Comparison of ENCODE assay signal across 15 cellular contexts in genomic region chr6:33927112-33927511, GRCh38.
DNase-seq lines count a peak whose midpoint lies in the region; ATAC-seq, FAIRE-seq and TF ChIP-seq lines count a peak whose summit lies in the region.
"Had no signal": no experiment of that assay in that cellular context is flagged by ENCODE, and none has a peak within 500 bp of the region (broad histone marks: within the 10 kb centered on the region; RNA-seq: fewer than 3 reads in every experiment).

No MANE protein-coding gene starts in this region.

- H3K27me3 ChIP-seq in H7 (ENCODE audit: control insufficient read depth, insufficient read depth, low read length) = no peaks in the 10 kb centered on the region
- H3K27me3 ChIP-seq in H1 (replicated peaks in 1 of 4; ENCODE audit: control insufficient read depth in 3 of 4, extremely low read depth in 1 of 4, insufficient read depth in 3 of 4, low read length in 3 of 4) = peaks cover 0 to 3% (median 0%) of the 10 kb centered on the region in 4 experiments; a peak in 2 of 7 replicates
- H3K27me3 ChIP-seq in iPS-20b (ENCODE audit: insufficient read depth, low read length) = no peaks in the 10 kb centered on the region
- H3K27me3 ChIP-seq in uterus = no peaks in the 10 kb centered on the region
- H3K27me3 ChIP-seq: BLaER1 treated with 17β-estradiol and CSF1 and Interleukin-3, amounts not matched to agents 10 nM and 100 nM had no signal

- H4K5ac ChIP-seq in H1 (ENCODE audit: insufficient read length, low read depth, low read length) = no peak overlapping the region

- no peak overlapping the region for H2BK15ac ChIP-seq in H1 (ENCODE audit: low read length)

- POLR2A ChIA-PET in H1 (lab: Charles Lee; ENCODE audit: partially characterized antibody) = interaction anchor here (1.3 kb wide), 1 partner anchor 146 kb away, joined by 3 read pairs; no protein-coding TSS in a partner anchor

- H3K27ac ChIP-seq in H1 (ENCODE audit: low read depth, low read length) (no peak overlapping the region), iPS-20b (ENCODE audit: low read length) (no peak overlapping the region), uterus (peak overlapping the region; percentile 68 to 79)
- H3K27ac ChIP-seq: BLaER1 treated with 17β-estradiol and CSF1 and Interleukin-3, amounts not matched to agents 10 nM and 100 nM had no signal

- H3K4me1 ChIP-seq in H1 (replicated peaks in 1 of 4; ENCODE audit: control insufficient read depth in 3 of 4, insufficient read depth in 4 of 4, low read length in 3 of 4) (peaks cover 0 to 14% (median 6%) of the 10 kb centered on the region in 4 experiments; a peak in 3 of 7 replicates), iPS-20b (ENCODE audit: insufficient read depth, low read length) (peaks cover 10% of the 10 kb centered on the region; the same call in 1 of the 2 replicates), uterus (peaks cover 4 to 11% of the 10 kb centered on the region in 2 donors)
- H3K4me1 ChIP-seq: HAP-1 had no signal

- H2AK5ac ChIP-seq in H1 (ENCODE audit: low read depth, low read length) = no peak overlapping the region

- WGBS in H1 (ENCODE audit: extremely low coverage in 1 of 2, insufficient coverage in 1 of 2, insufficient read length in 1 of 2, insufficient replicate concordance in 2 of 2, low coverage in 1 of 2, low lambda C conversion rate in 2 of 2, missing lambda C conversion rate in 1 of 2), 2 experiments = 29% methylated on average over 4 of the region's 4 CpGs; no CpG with 5 or more reads in 1 of the 2 experiments

- no peak overlapping the region for H2BK5ac ChIP-seq in H1 (ENCODE audit: low read depth, low read length)

- ATAC-seq in GM21717 (IDR thresholded peaks at IDR 0.05; ENCODE audit: unreplicated experiment) = no peak
- ATAC-seq: CD8-positive, alpha-beta T cell; HepG2 had no signal

- no peaks in the 10 kb centered on the region for H4K20me1 ChIP-seq in H1 (replicated peaks in 1 of 2; ENCODE audit: control insufficient read depth in 1 of 2, insufficient read depth in 2 of 2, low read length in 2 of 2)
- H4K20me1 ChIP-seq: BLaER1 treated with 17β-estradiol and CSF1 and Interleukin-3, amounts not matched to agents 10 nM and 100 nM had no signal

- H3K14ac ChIP-seq in H1 (ENCODE audit: insufficient read length) = no peak overlapping the region

- H4K91ac ChIP-seq in H1 (replicated peaks; ENCODE audit: insufficient read length, low read length) = peak overlapping the region; percentile 25

- intact Hi-C loops in uterus (cut with DNase I; ENCODE audit: low total_unique reads) = no loop called here

- CTCF ChIA-PET in H1 (lab: Charles Lee; ENCODE audit: partially characterized antibody) = interaction anchor here (0.6 to 2.1 kb wide), 7 partner anchors 9 to 749 kb away, joined by 3 to 9 read pairs (median 4); no protein-coding TSS in a partner anchor

- H2AFZ ChIP-seq in H1 (ENCODE audit: low read length) = 0 out of 2 replicates have a peak overlapping the region, but pooled peaks have one; percentile 27

- no peak for TF ChIP-seq RAD21 in H1 (IDR thresholded peaks at IDR 0.05 in 1 of 2, conservative IDR thresholded peaks at IDR 0.05 in 1 of 2; ENCODE audit: low read depth in 2 of 2, low read length in 2 of 2)

- H4K8ac ChIP-seq in H1 (ENCODE audit: extremely low read depth, insufficient read depth, low read length) = no peak overlapping the region

- H3K79me1 ChIP-seq in H1 (ENCODE audit: low read depth, low read length) = no peaks in the 10 kb centered on the region

- H3K79me2 ChIP-seq in H1 (ENCODE audit: control insufficient read depth in 1 of 2, insufficient read depth in 2 of 2, low read length in 2 of 2) = no peaks in the 10 kb centered on the region

- no peak overlapping the region for H3K23ac ChIP-seq in H1 (ENCODE audit: insufficient read length)

- H3K9ac ChIP-seq in H1 (replicated peaks in 1 of 4; ENCODE audit: extremely low read depth in 1 of 4, low read depth in 3 of 4, low read length in 3 of 4) (no peak overlapping the region), iPS-20b (ENCODE audit: low read depth, low read length) (peak overlapping the region; percentile 14; the same call in 1 of the 2 replicates)
- H3K9ac ChIP-seq: BLaER1 treated with 17β-estradiol and CSF1 and Interleukin-3, amounts not matched to agents 10 nM and 100 nM had no signal

- no peak overlapping the region for H2BK12ac ChIP-seq in H1 (ENCODE audit: low read depth, low read length)

- H3K4ac ChIP-seq in H1 (replicated peaks; ENCODE audit: insufficient read length, low read depth, low read length) = no peak overlapping the region

- TF ChIP-seq POLR2A in H1 (IDR thresholded peaks at IDR 0.05; ENCODE audit: control extremely low read depth in 1 of 2, low read depth in 2 of 2, low read length in 2 of 2) = no peak
- TF ChIP-seq POLR2A in uterus (IDR thresholded peaks at IDR 0.05) = no peak

- H3K9me3 ChIP-seq in H1 (ENCODE audit: insufficient read depth in 2 of 2, low read depth in 1 of 2, low read length in 1 of 2) = no peaks in the 10 kb centered on the region
- peaks cover 6% of the 10 kb centered on the region for H3K9me3 ChIP-seq in iPS-20b (ENCODE audit: insufficient read depth, low read depth, low read length)
- no peaks in the 10 kb centered on the region for H3K9me3 ChIP-seq in uterus
- H3K9me3 ChIP-seq: HAP-1 had no signal

- H3K4me3 ChIP-seq in H7 (ENCODE audit: insufficient read depth, low read depth, low read length) (no peak overlapping the region), H1 (ENCODE audit: extremely low read depth in 1 of 4, insufficient read depth in 2 of 4, low read depth in 3 of 4, low read length in 4 of 4) (no peak overlapping the region; a peak in 1 of 8 replicates), iPS-20b (ENCODE audit: low read length) (peak overlapping the region; percentile 18; the same call in 1 of the 2 replicates), uterus (no peak overlapping the region)
- H3K4me3 ChIP-seq: BLaER1 treated with 17β-estradiol and CSF1 and Interleukin-3, amounts not matched to agents 10 nM and 100 nM; GM12878; HAP-1 had no signal

- no peak overlapping the region for H3K56ac ChIP-seq in H1 (replicated peaks; ENCODE audit: insufficient read length, low read depth, low read length)

- FAIRE-seq in H1 (lab: Jason Lieb, UNC) = no peak
- FAIRE-seq: GM12878, GM19239, HepG2 had no signal

- no peaks in the 10 kb centered on the region for H3K23me2 ChIP-seq in H1 (ENCODE audit: low read depth, low read length)

- no peaks in the 10 kb centered on the region for H3K36me3 ChIP-seq in H7 (replicated peaks; ENCODE audit: control insufficient read depth, insufficient read depth, low read length)
- H3K36me3 ChIP-seq in H1 (ENCODE audit: control insufficient read depth in 2 of 4, insufficient read depth in 4 of 4, low read length in 3 of 4) = no peaks in the 10 kb centered on the region
- H3K36me3 ChIP-seq in iPS-20b (ENCODE audit: insufficient read depth, low read depth, low read length) = no peaks in the 10 kb centered on the region
- H3K36me3 ChIP-seq in uterus = no peaks in the 10 kb centered on the region
- H3K36me3 ChIP-seq: BLaER1 treated with 17β-estradiol and CSF1 and Interleukin-3, amounts not matched to agents 10 nM and 100 nM; HAP-1 had no signal

- H2BK120ac ChIP-seq in H1 (replicated peaks; ENCODE audit: low read depth, low read length) = peak overlapping the region; percentile 62

- TF ChIP-seq CTCF in H1 (IDR thresholded peaks at IDR 0.05; ENCODE audit: control extremely low read depth in 1 of 3, insufficient read depth in 1 of 3, low read depth in 1 of 3, low read length in 3 of 3) (no peak), uterus (IDR thresholded peaks at IDR 0.05) (no peak)

- peak; percentile 69 for DNase-seq in H7
- no peak for DNase-seq in H1 (ENCODE audit: low read depth in 1 of 2, low spot score in 2 of 2)
- no peak for DNase-seq in uterus
- no peak for DNase-seq in islet precursor cell
- no peak for DNase-seq in NCI-H774 (lab: John Stamatoyannopoulos, UW)
- DNase-seq in hepatic stellate cell (ENCODE audit: low spot score) = no peak
- DNase-seq: CD8-positive, alpha-beta T cell; GOT3 had no signal

- peak overlapping the region; percentile 15 to 49; a peak in 3 of 4 replicates for H3K4me2 ChIP-seq in H1 (ENCODE audit: insufficient read depth in 1 of 2, low read depth in 2 of 2, low read length in 2 of 2)

- H3K18ac ChIP-seq in H1 (ENCODE audit: extremely low read depth, low read length) = no peak overlapping the region; the same call in 1 of the 2 replicates

- H2BK20ac ChIP-seq in H1 (ENCODE audit: low read length) = no peak overlapping the region

- no peak for TF ChIP-seq EP300 in H1 (IDR thresholded peaks at IDR 0.05; ENCODE audit: borderline replicate concordance in 1 of 2, low read depth in 2 of 2, low read length in 2 of 2)

TF ChIP-seq in H1, 55 proteins besides CTCF, POLR2A, EP300 and RAD21:
- no peak for TF ChIP-seq CTBP2 (IDR thresholded peaks at IDR 0.05; ENCODE audit: borderline replicate concordance, insufficient read depth, insufficient read length, low read length)
- TF ChIP-seq POLR2AphosphoS5 (IDR thresholded peaks at IDR 0.05; ENCODE audit: low read depth, low read length) = no peak
- TF ChIP-seq ATF2 (IDR thresholded peaks at IDR 0.05; ENCODE audit: low read length) = no peak
- no peak for TF ChIP-seq E2F6 (IDR thresholded peaks at IDR 0.05)
- no peak for TF ChIP-seq BRCA1 (IDR thresholded peaks at IDR 0.05; ENCODE audit: low read depth, low read length)
- no peak for TF ChIP-seq TAF1 (IDR thresholded peaks at IDR 0.05; ENCODE audit: low read depth, low read length)
- TF ChIP-seq SIN3A (conservative IDR thresholded peaks at IDR 0.05 in 1 of 2, IDR thresholded peaks at IDR 0.05 in 1 of 2; ENCODE audit: low read depth in 1 of 2, low read length in 2 of 2) = no peak
- no peak for TF ChIP-seq SP2 (IDR thresholded peaks at IDR 0.05; ENCODE audit: low read length)
TF ChIP-seq in H1: peak in this region for 0.

Comparison
In these comparisons a context has a peak if more than half of its experiments do, and no peak if none do; other contexts are left out.
1. H3K27ac ChIP-seq: peak in uterus (2 of 2); none in H1 (single experiment) and iPS-20b (single experiment).